In the genomic region with DNA sequence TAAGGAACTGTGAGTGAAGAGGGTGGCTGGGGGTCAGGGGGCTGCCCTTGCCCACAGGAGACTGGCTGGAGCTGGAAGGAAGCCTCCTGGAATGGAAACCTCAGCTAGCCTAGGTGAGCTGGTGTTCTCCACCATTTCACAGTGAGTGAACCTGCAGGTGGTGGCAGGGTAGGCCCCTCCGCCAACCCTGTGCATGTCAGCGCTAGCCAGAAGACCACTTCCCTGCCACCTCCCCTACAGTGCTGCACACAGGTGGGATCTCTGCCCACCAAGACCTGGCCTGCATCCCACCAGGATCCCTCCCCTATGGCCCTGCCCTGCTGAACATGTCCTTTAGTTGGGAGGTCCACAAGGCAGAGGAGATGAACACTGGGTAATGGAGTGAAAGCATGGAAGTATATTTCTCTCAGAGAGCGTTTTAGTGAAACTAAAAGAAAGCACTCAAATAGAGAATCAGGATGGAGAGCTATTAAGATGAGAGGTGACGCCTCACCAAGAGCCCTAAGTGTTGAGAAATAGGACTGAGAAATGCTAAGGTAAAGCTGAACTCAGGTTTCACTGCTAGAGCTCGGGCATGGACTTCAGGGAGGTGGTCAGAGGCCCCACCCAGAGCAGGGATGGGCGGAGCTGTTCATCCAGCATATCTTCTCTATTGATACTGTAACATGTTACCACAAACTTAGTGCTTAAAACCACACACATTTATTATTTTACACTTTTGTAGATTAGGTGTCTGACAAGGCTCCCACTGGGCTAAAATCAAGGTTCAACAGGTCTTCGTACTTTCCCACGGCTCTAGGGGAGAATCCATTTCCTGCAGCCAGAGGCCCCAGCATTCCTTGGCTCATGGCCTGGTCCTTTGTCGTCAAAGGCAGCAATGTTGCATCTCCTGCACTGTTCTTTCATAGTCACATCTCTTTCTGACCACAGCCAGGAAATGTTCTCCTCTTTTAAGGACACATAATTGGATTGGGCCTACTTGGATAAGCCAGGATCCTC, we compare ENCODE assay signal across 16 cellular contexts.
"Had no signal": no experiment of that assay in that cellular context is flagged by ENCODE, and none has a peak within 500 bp of the region (broad histone marks: within the 10 kb centered on the region; RNA-seq: fewer than 3 reads in every experiment).

No MANE protein-coding gene starts in this region.

- H3K27ac Mint-ChIP-seq: activated CD4-positive, alpha-beta memory T cell treated with anti-CD3 and anti-CD28 coated beads, Interleukin-2, amount 10 ng/mL, durations not matched to agents 7 days and 5 days; activated CD8-positive, alpha-beta memory T cell treated with anti-CD3 and anti-CD28 coated beads, Interleukin-2, amount 10 ng/mL, durations not matched to agents 7 days and 5 days; activated naive CD4-positive, alpha-beta T cell treated with anti-CD3 and anti-CD28 coated beads for 36 hours; activated T-helper 17 cell treated with anti-CD3 and anti-CD28 coated beads, Interleukin-2, amount 50 U/mL, for 72 hours; effector memory CD8-positive, alpha-beta T cell; naive thymus-derived CD4-positive, alpha-beta T cell had no signal

- H3K4me1 Mint-ChIP-seq: activated CD4-positive, alpha-beta memory T cell treated with anti-CD3 and anti-CD28 coated beads, Interleukin-2, amount 10 ng/mL, durations not matched to agents 7 days and 5 days; activated CD8-positive, alpha-beta memory T cell treated with anti-CD3 and anti-CD28 coated beads, Interleukin-2, amount 10 ng/mL, durations not matched to agents 7 days and 5 days; activated T-helper 17 cell treated with anti-CD3 and anti-CD28 coated beads, Interleukin-2, amount 50 U/mL, for 72 hours; naive thymus-derived CD4-positive, alpha-beta T cell had no signal

- H3K4me3 Mint-ChIP-seq: activated CD4-positive, alpha-beta memory T cell treated with anti-CD3 and anti-CD28 coated beads, Interleukin-2, amount 10 ng/mL, durations not matched to agents 7 days and 5 days; activated CD8-positive, alpha-beta memory T cell treated with anti-CD3 and anti-CD28 coated beads, Interleukin-2, amount 10 ng/mL, durations not matched to agents 7 days and 5 days; activated naive CD4-positive, alpha-beta T cell treated with anti-CD3 and anti-CD28 coated beads for 36 hours; activated T-helper 17 cell treated with anti-CD3 and anti-CD28 coated beads, Interleukin-2, amount 50 U/mL, for 72 hours; effector memory CD8-positive, alpha-beta T cell; naive thymus-derived CD4-positive, alpha-beta T cell had no signal

- H3K27me3 Mint-ChIP-seq: activated CD8-positive, alpha-beta memory T cell treated with anti-CD3 and anti-CD28 coated beads, Interleukin-2, amount 10 ng/mL, durations not matched to agents 7 days and 5 days; activated T-helper 17 cell treated with anti-CD3 and anti-CD28 coated beads, Interleukin-2, amount 50 U/mL, for 72 hours had no signal

- DNase-seq: activated CD4-positive, alpha-beta memory T cell treated with anti-CD3 and anti-CD28 coated beads, Interleukin-2, amount 10 ng/mL, durations not matched to agents 7 days and 5 days; activated CD4-positive, alpha-beta T cell treated with anti-CD3 and anti-CD28 coated beads for 48 hours; activated CD4-positive, CD25-positive, alpha-beta regulatory T cell; activated CD8-positive, alpha-beta memory T cell treated with anti-CD3 and anti-CD28 coated beads, Interleukin-2, amount 10 ng/mL, durations not matched to agents 7 days and 5 days; activated naive CD4-positive, alpha-beta T cell treated with anti-CD3 and anti-CD28 coated beads for 36 hours; effector memory CD8-positive, alpha-beta T cell; foreskin fibroblast; left cardiac atrium; mesendoderm; naive thymus-derived CD4-positive, alpha-beta T cell; sigmoid colon; stimulated activated CD4-positive, alpha-beta T cell treated with anti-CD3 and anti-CD28 coated beads, Interleukin-4, amount 100 ng/mL, for 4 hours; stimulated activated naive CD4-positive, alpha-beta T cell treated with Interleukin-2 at 50 U/mL for 16 hours; T1000; thyroid gland had no signal

- H3K4me3 ChIP-seq: sigmoid colon, thyroid gland had no signal

- H3K9me3 Mint-ChIP-seq: activated CD4-positive, alpha-beta memory T cell treated with anti-CD3 and anti-CD28 coated beads, Interleukin-2, amount 10 ng/mL, durations not matched to agents 7 days and 5 days; activated naive CD4-positive, alpha-beta T cell treated with anti-CD3 and anti-CD28 coated beads for 36 hours; activated T-helper 17 cell treated with anti-CD3 and anti-CD28 coated beads, Interleukin-2, amount 50 U/mL, for 72 hours; effector memory CD8-positive, alpha-beta T cell; naive thymus-derived CD4-positive, alpha-beta T cell had no signal

- ATAC-seq: activated CD8-positive, alpha-beta memory T cell treated with anti-CD3 and anti-CD28 coated beads, Interleukin-2, amount 10 ng/mL, durations not matched to agents 7 days and 5 days; activated T-helper 17 cell treated with anti-CD3 and anti-CD28 coated beads, Interleukin-2, amount 50 U/mL, for 72 hours; effector memory CD8-positive, alpha-beta T cell; left cardiac atrium; naive thymus-derived CD4-positive, alpha-beta T cell had no signal

- H3K36me3 Mint-ChIP-seq: activated CD8-positive, alpha-beta memory T cell treated with anti-CD3 and anti-CD28 coated beads, Interleukin-2, amount 10 ng/mL, durations not matched to agents 7 days and 5 days; naive thymus-derived CD4-positive, alpha-beta T cell had no signal
